In the genomic region with DNA sequence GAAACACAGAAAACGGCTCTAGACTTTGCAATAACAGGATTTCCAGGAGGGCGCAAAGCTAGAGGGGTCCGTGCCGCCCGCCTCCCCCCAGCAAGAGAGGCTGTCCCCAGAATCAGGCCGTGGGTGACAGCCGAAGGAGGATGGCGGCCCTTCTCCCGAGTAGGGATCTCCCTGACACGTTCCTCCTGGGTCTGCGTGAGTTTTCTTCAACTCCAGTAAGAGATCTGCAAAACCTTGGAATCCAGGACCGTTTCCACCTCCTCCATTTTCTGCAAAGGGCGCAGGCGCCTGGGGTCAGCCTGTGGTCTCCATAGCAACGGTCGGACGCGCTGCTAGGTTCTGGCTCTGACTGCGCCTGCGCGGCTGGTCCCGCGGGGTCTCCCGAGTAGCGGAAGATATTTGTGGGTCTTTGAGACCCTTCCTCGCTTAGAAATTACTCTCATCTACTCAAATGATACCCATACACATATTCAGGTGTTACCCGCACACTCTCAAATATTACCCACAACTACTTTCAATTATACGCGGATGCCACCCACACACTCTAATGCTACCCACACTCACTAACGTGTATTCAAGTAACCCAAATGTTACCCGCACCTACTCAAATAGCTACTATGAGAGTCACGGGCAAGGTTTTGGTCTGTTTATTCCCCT, we compare ENCODE assay signal across 8 cellular contexts. TPM values are rescaled to one million over a fixed set of nuclear protein-coding genes. Genes with fewer than 3 reads are reported as not detected.
DNase-seq lines count a peak whose midpoint lies in the region; ATAC-seq and TF ChIP-seq lines count a peak whose summit lies in the region.

No MANE protein-coding gene starts in this region.

- ATAC-seq in left lobe of liver (peak; percentile 82), HG03520 (IDR thresholded peaks at IDR 0.05; ENCODE audit: unreplicated experiment) (no peak)

- POLR2A ChIA-PET in HEK293 (lab: Yijun Ruan, JAX): interaction anchor here (0.7 to 1.1 kb wide), 2 partner anchors 13 to 601 kb away, joined by 3 to 8 read pairs; a partner anchor contains a TSS

- no peak for TF ChIP-seq CTCF in HEK293 (tag by site-specific recombination; IDR thresholded peaks at IDR 0.05)
- no peak for TF ChIP-seq CTCF in coronary artery (IDR thresholded peaks at IDR 0.05)

- CTCF ChIA-PET in HEK293 (lab: Yijun Ruan, JAX): interaction anchor here (0.6 to 1.9 kb wide), 8 partner anchors 9 to 350 kb away, joined by 3 to 10 read pairs (median 4); no protein-coding TSS in a partner anchor

- H3K9me3 ChIP-seq in HEK293 (ENCODE audit: control insufficient read depth, insufficient read depth, low read depth, low read length): no peaks in the 10 kb centered on the region

- no peak overlapping the region; the same call in 1 of the 2 replicates for H3K27ac ChIP-seq in HEK293 (ENCODE audit: extremely low read depth, low read depth, low read length)
- H3K27ac ChIP-seq in coronary artery: peak overlapping the region; percentile 52 to 88

- peaks cover 7% of the 10 kb centered on the region for H3K4me1 ChIP-seq in HEK293 (ENCODE audit: control insufficient read depth, insufficient read depth, low read length)

- H3K4me3 ChIP-seq in HEK293 (ENCODE audit: low read depth, low read length): peak overlapping the region; percentile 30
- H3K4me3 ChIP-seq in coronary artery: peak overlapping the region; percentile 75

- DNase-seq in AG08396 (ENCODE audit: low spot score) (peak; percentile 94), SK-N-DZ (ENCODE audit: low spot score) (peak; percentile 74), coronary artery (ENCODE audit: low spot score) (no peak), left lobe of liver (ENCODE audit: low spot score) (peak; percentile 71), OCI-M1 (lab: John Stamatoyannopoulos, UW) (no peak)
- DNase-seq in stimulated activated CD4-positive, alpha-beta T cell treated with anti-CD3 and anti-CD28 coated beads, TNF-alpha, amount 100 ng/mL, for 48 hours (ENCODE audit: low read depth in 3 of 3): peak in 2 of 3 donors; percentile 13 to 27

- no peaks in the 10 kb centered on the region for H3K36me3 ChIP-seq in HEK293 (ENCODE audit: control insufficient read depth in 2 of 2, insufficient read depth in 1 of 2, low read length in 2 of 2)

TF ChIP-seq in HEK293, 187 proteins besides CTCF, POLR2A, EP300 and RAD21:
- TF ChIP-seq ZFHX2 (tag by site-specific recombination; conservative IDR thresholded peaks at IDR 0.05) (peak; percentile 83), EGR2 (tag by site-specific recombination; IDR thresholded peaks at IDR 0.05; ENCODE audit: low read depth) (peak; percentile 65), ZXDB (tag by site-specific recombination; IDR thresholded peaks at IDR 0.05) (peak; percentile 98), ZNF335 (tag by site-specific recombination; conservative IDR thresholded peaks at IDR 0.05) (peak; percentile 88)
- TF ChIP-seq, protein P1, sequence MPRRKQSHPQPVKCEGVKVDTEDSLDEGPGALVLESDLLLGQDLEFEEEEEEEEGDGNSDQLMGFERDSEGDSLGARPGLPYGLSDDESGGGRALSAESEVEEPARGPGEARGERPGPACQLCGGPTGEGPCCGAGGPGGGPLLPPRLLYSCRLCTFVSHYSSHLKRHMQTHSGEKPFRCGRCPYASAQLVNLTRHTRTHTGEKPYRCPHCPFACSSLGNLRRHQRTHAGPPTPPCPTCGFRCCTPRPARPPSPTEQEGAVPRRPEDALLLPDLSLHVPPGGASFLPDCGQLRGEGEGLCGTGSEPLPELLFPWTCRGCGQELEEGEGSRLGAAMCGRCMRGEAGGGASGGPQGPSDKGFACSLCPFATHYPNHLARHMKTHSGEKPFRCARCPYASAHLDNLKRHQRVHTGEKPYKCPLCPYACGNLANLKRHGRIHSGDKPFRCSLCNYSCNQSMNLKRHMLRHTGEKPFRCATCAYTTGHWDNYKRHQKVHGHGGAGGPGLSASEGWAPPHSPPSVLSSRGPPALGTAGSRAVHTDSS (tag by site-specific recombination; IDR thresholded peaks at IDR 0.05): no peak
- TF ChIP-seq, protein P2, sequence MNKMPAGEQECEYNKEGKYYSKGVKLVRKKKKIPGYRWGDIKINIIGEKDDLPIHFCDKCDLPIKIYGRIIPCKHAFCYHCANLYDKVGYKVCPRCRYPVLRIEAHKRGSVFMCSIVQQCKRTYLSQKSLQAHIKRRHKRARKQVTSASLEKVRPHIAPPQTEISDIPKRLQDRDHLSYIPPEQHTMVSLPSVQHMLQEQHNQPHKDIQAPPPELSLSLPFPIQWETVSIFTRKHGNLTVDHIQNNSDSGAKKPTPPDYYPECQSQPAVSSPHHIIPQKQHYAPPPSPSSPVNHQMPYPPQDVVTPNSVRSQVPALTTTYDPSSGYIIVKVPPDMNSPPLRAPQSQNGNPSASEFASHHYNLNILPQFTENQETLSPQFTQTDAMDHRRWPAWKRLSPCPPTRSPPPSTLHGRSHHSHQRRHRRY (tag by site-specific recombination; IDR thresholded peaks at IDR 0.05): no peak

RNA-seq across cellular contexts. Expression of a gene that starts 2.1 kb away (rescaled TPM):
- polyA plus RNA-seq in SK-N-DZ (2014; cell fraction: cytosol; rRNA removed): 0.83 and 1.7 TPM in 2 replicates
- 0.52 and 0.65 TPM in 2 replicates for polyA plus RNA-seq in SK-N-DZ (2014; cell fraction: nucleus; rRNA removed)
- not detected for total RNA-seq in left lobe of liver

RNA-seq across cellular contexts. Expression of a gene that starts 13.3 kb away (rescaled TPM):
- polyA plus RNA-seq in SK-N-DZ (2014; cell fraction: cytosol; rRNA removed): 4.8 and 9.1 TPM in 2 replicates
- polyA plus RNA-seq in SK-N-DZ (2014; cell fraction: nucleus; rRNA removed): 4.8 and 5.4 TPM in 2 replicates
- 0.55 TPM for total RNA-seq in left lobe of liver

RNA-seq across cellular contexts. Expression of a gene that starts 44.7 kb away (rescaled TPM):
- polyA plus RNA-seq in SK-N-DZ (2014; cell fraction: cytosol; rRNA removed): 28.2 and 30.8 TPM in 2 replicates
- 8.5 and 9.0 TPM in 2 replicates for polyA plus RNA-seq in SK-N-DZ (2014; cell fraction: nucleus; rRNA removed)
- total RNA-seq in left lobe of liver: 0.48 TPM

Comparison
In these comparisons a context has a peak if more than half of its experiments do, and no peak if none do; other contexts are left out.
1. DNase-seq: peak in AG08396 (single experiment), SK-N-DZ (single experiment), left lobe of liver (single experiment) and stimulated activated CD4-positive, alpha-beta T cell treated with anti-CD3 and anti-CD28 coated beads, TNF-alpha, amount 100 ng/mL, for 48 hours (2 of 3); none in coronary artery (single experiment) and OCI-M1 (single experiment).